9 cellular contexts compared by ENCODE assay signal in the genomic region with DNA sequence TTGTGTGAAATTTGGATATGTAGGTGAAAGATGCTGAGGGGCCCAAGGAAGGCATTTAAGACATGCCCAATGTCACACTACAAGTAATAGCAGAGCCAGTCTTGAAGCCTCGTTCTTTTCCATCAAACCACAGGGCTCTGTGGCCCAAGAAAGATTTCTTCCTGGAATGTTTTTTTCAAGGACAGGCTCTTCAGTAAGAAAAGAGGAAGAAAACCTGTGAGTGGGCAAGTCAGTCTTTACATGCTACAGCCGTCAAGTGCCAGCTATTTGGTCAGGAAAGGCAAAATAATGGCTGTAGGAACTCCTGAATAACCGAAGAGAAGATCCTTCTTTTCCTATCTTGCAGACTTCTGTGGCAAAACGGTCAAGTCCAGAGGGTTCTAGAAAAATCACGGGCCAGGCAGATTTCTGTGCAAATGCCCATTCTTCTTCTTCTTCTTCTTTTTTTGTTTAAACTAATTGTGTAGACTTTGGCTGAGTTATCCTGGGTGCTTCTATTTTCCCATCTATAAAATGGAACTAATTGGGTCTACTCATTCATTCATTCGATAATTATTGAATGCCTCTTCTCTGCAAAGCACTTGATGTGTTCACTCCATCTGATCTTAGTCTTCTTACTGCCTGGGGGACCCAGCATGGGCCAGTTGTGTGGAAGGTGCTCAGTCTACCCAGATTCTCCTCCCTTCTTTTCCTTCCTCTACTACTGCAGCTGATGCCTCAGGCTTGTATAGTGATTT. TPM values are rescaled to one million over a fixed set of nuclear protein-coding genes. Genes with fewer than 3 reads are reported as not detected.
A peak's percentile ranks its signal among the peaks of the same experiment; 100 is the strongest.
DNase-seq lines count a peak whose midpoint lies in the region; ATAC-seq and TF ChIP-seq lines count a peak whose summit lies in the region.
"Had no signal": no experiment of that assay in that cellular context is flagged by ENCODE, and none has a peak within 500 bp of the region (broad histone marks: within the 10 kb centered on the region; RNA-seq: fewer than 3 reads in every experiment).

No MANE protein-coding gene starts in this region.

- DNase-seq in GM23338 (ENCODE audit: low spot score) (no peak), smooth muscle cell (lab: John Stamatoyannopoulos, UW; ENCODE audit: unreplicated experiment) (no peak), AG20443 (ENCODE audit: low spot score) (no peak), NCI-H146 (lab: John Stamatoyannopoulos, UW) (no peak)

- H3K27ac Mint-ChIP-seq in GM23338 = no peak overlapping the region

- peaks cover 23% of the 10 kb centered on the region for H3F3A ChIP-seq in GM23338 (replicated peaks; ENCODE audit: low read depth)
- H3F3A ChIP-seq in smooth muscle cell (ENCODE audit: low read depth) = peaks cover 77% of the 10 kb centered on the region

- H3K79me2 ChIP-seq in GM23338 (replicated peaks; ENCODE audit: insufficient read depth) = peaks cover 19% of the 10 kb centered on the region
- peaks cover 24% of the 10 kb centered on the region for H3K79me2 ChIP-seq in smooth muscle cell (ENCODE audit: low read depth)

- 38% methylated on average over 6 of the region's 6 CpGs for WGBS in smooth muscle cell (ENCODE audit: low lambda C conversion rate)

- peaks cover 19% of the 10 kb centered on the region for H3K27me3 Mint-ChIP-seq in GM23338 (ENCODE audit: insufficient read depth, low read depth, poor library complexity)

- H3K4me1 ChIP-seq in GM23338 (ENCODE audit: insufficient read depth) (peaks cover 53% of the 10 kb centered on the region), smooth muscle cell (ENCODE audit: low read depth) (peaks cover 70% of the 10 kb centered on the region)

- H3K9me3 ChIP-seq in smooth muscle cell (replicated peaks; ENCODE audit: low read depth) = no peaks in the 10 kb centered on the region

- H3K4me2 ChIP-seq in GM23338 (peak overlapping the region; percentile 93), smooth muscle cell (peak overlapping the region; percentile 98)

- H3K27me3 ChIP-seq in GM23338 (ENCODE audit: insufficient read depth) (peaks cover 38% of the 10 kb centered on the region), layer of hippocampus (ENCODE audit: control insufficient read depth, insufficient read depth, low read length) (no peaks in the 10 kb centered on the region), smooth muscle cell (ENCODE audit: low read depth) (no peaks in the 10 kb centered on the region)

- H3K4me3 Mint-ChIP-seq in GM23338 = no peak overlapping the region; the same call in 2 of the 3 replicates

- TF ChIP-seq CTCF in GM23338 (conservative IDR thresholded peaks at IDR 0.05; ENCODE audit: low read depth in 2 of 2) (no peak), VCaP (conservative IDR thresholded peaks at IDR 0.05) (no peak), smooth muscle cell (IDR thresholded peaks at IDR 0.05; ENCODE audit: borderline replicate concordance, insufficient read depth, poor library complexity, severe bottlenecking) (no peak)

- peaks cover 5% of the 10 kb centered on the region for H4K20me1 ChIP-seq in GM23338 (replicated peaks; ENCODE audit: insufficient read depth)
- peaks cover 30% of the 10 kb centered on the region for H4K20me1 ChIP-seq in smooth muscle cell (ENCODE audit: low read depth)

- H3K9ac ChIP-seq in smooth muscle cell (ENCODE audit: low read depth) = peak overlapping the region; percentile 89

- peaks cover 25% of the 10 kb centered on the region for H3K36me3 Mint-ChIP-seq in GM23338 (ENCODE audit: low read depth)

- H3K4me3 ChIP-seq in GM23338 (peak overlapping the region; percentile 87; the same call in 1 of the 2 replicates), smooth muscle cell (peak overlapping the region; percentile 10)

- no peak for ATAC-seq in GM23338
- no peak for ATAC-seq in GM18519 (IDR thresholded peaks at IDR 0.05; ENCODE audit: low FRiP score, unreplicated experiment)
- ATAC-seq in GM21528 (IDR thresholded peaks at IDR 0.05; ENCODE audit: low FRiP score, unreplicated experiment) = no peak

- no peaks in the 10 kb centered on the region for H3K9me2 ChIP-seq in GM23338 (ENCODE audit: insufficient read depth)

- H2AFZ ChIP-seq in GM23338 = no peak overlapping the region
- no peak overlapping the region for H2AFZ ChIP-seq in smooth muscle cell (ENCODE audit: low read depth)

- H3K27ac ChIP-seq in GM23338 (ENCODE audit: low read depth) = peak overlapping the region; percentile 55; the same call in 1 of the 2 replicates
- peak overlapping the region; percentile 95 for H3K27ac ChIP-seq in VCaP
- H3K27ac ChIP-seq in layer of hippocampus (ENCODE audit: low read depth, low read length) = peak overlapping the region; percentile 91
- H3K27ac ChIP-seq in smooth muscle cell (ENCODE audit: low read depth) = peak overlapping the region; percentile 99
- H3K27ac ChIP-seq: HL-60 had no signal

- H3K4me1 Mint-ChIP-seq in GM23338 = peaks cover 64% of the 10 kb centered on the region

- peaks cover 4% of the 10 kb centered on the region; the same call in 1 of the 2 replicates for H3K36me3 ChIP-seq in GM23338 (ENCODE audit: insufficient read depth)
- no peaks in the 10 kb centered on the region for H3K36me3 ChIP-seq in smooth muscle cell (ENCODE audit: low read depth)

- H3K9me3 Mint-ChIP-seq in GM23338 = no peaks in the 10 kb centered on the region; the same call in 2 of the 3 replicates

TF ChIP-seq in GM23338, 12 proteins besides CTCF, POLR2A, EP300 and RAD21 (continues in another document):
- TF ChIP-seq, protein P1, sequence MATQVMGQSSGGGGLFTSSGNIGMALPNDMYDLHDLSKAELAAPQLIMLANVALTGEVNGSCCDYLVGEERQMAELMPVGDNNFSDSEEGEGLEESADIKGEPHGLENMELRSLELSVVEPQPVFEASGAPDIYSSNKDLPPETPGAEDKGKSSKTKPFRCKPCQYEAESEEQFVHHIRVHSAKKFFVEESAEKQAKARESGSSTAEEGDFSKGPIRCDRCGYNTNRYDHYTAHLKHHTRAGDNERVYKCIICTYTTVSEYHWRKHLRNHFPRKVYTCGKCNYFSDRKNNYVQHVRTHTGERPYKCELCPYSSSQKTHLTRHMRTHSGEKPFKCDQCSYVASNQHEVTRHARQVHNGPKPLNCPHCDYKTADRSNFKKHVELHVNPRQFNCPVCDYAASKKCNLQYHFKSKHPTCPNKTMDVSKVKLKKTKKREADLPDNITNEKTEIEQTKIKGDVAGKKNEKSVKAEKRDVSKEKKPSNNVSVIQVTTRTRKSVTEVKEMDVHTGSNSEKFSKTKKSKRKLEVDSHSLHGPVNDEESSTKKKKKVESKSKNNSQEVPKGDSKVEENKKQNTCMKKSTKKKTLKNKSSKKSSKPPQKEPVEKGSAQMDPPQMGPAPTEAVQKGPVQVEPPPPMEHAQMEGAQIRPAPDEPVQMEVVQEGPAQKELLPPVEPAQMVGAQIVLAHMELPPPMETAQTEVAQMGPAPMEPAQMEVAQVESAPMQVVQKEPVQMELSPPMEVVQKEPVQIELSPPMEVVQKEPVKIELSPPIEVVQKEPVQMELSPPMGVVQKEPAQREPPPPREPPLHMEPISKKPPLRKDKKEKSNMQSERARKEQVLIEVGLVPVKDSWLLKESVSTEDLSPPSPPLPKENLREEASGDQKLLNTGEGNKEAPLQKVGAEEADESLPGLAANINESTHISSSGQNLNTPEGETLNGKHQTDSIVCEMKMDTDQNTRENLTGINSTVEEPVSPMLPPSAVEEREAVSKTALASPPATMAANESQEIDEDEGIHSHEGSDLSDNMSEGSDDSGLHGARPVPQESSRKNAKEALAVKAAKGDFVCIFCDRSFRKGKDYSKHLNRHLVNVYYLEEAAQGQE (IDR thresholded peaks at IDR 0.05; ENCODE audit: unreplicated experiment) = no peak
- TF ChIP-seq EZH2phosphoT487 (IDR thresholded peaks at IDR 0.05; ENCODE audit: unreplicated experiment) = no peak
- TF ChIP-seq, protein P2, sequence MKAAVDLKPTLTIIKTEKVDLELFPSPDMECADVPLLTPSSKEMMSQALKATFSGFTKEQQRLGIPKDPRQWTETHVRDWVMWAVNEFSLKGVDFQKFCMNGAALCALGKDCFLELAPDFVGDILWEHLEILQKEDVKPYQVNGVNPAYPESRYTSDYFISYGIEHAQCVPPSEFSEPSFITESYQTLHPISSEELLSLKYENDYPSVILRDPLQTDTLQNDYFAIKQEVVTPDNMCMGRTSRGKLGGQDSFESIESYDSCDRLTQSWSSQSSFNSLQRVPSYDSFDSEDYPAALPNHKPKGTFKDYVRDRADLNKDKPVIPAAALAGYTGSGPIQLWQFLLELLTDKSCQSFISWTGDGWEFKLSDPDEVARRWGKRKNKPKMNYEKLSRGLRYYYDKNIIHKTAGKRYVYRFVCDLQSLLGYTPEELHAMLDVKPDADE (IDR thresholded peaks at IDR 0.05) = no peak
- TF ChIP-seq NANOG (IDR thresholded peaks at IDR 0.05; ENCODE audit: borderline replicate concordance) = no peak
- TF ChIP-seq ZNF331 (CRISPR knock-in tag; IDR thresholded peaks at IDR 0.05; ENCODE audit: low read depth) = no peak
- no peak for TF ChIP-seq EZH2 (IDR thresholded peaks at IDR 0.05; ENCODE audit: low read depth, unreplicated experiment)
- no peak for TF ChIP-seq ZNF114 (CRISPR knock-in tag; IDR thresholded peaks at IDR 0.05)
- TF ChIP-seq JUNB (IDR thresholded peaks at IDR 0.05; ENCODE audit: unreplicated experiment) = no peak

RNA-seq across cellular contexts. Expression of a gene that starts 1.9 kb away (rescaled TPM):
- 153 and 164 TPM in 2 replicates for total RNA-seq in GM23338 (2014; rRNA removed; shearing (Covaris generic))
- polyA plus RNA-seq in GM23338 (2016; fragmentation: Nextera tagmentation; extraction: Ambion mirVana) (330 and 345 TPM in 2 replicates), smooth muscle cell (929 and 1,018 TPM in 2 replicates)
- 629 and 752 TPM in 2 replicates for total RNA-seq in smooth muscle cell

RNA-seq across cellular contexts. Expression of a gene that starts 30.2 kb away (rescaled TPM):
- total RNA-seq in GM23338 (2014; rRNA removed; shearing (Covaris generic)) = 2.6 and 3.4 TPM in 2 replicates
- polyA plus RNA-seq in GM23338 (2016; fragmentation: Nextera tagmentation; extraction: Ambion mirVana) (0.78 and 1.6 TPM in 2 replicates), smooth muscle cell (1.4 and 2.1 TPM in 2 replicates)
- total RNA-seq in smooth muscle cell = 0.63 and 1.2 TPM in 2 replicates
